In genomic region chr10:132657737-132658136, GRCh38 we compare ENCODE assay signal across 25 cellular contexts.
"Had no signal": no experiment of that assay in that cellular context is flagged by ENCODE, and none has a peak within 500 bp of the region (broad histone marks: within the 10 kb centered on the region; RNA-seq: fewer than 3 reads in every experiment).

No MANE protein-coding gene starts in this region.

- H3K27me3 Mint-ChIP-seq: central memory CD8-positive, alpha-beta T cell; dendritic cell treated with granulocyte-macrophage colony-stimulating factor and Interleukin-4, amounts not matched to agents 40 ng/mL and 50 ng/mL, for 4 days; effector memory CD8-positive, alpha-beta T cell; memory B cell had no signal

- H3K27ac ChIP-seq: colonic mucosa, epithelial cell of prostate, esophagus squamous epithelium, gastrocnemius medialis, heart right ventricle, left lung had no signal

- H3K36me3 ChIP-seq: colonic mucosa had no signal

- H3K27ac Mint-ChIP-seq: dendritic cell treated with granulocyte-macrophage colony-stimulating factor and Interleukin-4, amounts not matched to agents 40 ng/mL and 50 ng/mL, for 4 days; effector memory CD8-positive, alpha-beta T cell; endodermal cell; memory B cell; mesothelial cell of epicardium had no signal

- DNase-seq: cerebellar nuclear complex; colonic mucosa; cortex of kidney; effector CD8-positive, alpha-beta T cell; effector memory CD8-positive, alpha-beta T cell; endodermal cell; erythroblast; esophagus squamous epithelium; foreskin fibroblast; foreskin melanocyte; gastrocnemius medialis; heart right ventricle; hippocampal formation; left cardiac atrium; left ventricle myocardium superior; mammary epithelial cell; mucosa of descending colon had no signal

- H3K9me3 Mint-ChIP-seq: central memory CD8-positive, alpha-beta T cell; dendritic cell treated with granulocyte-macrophage colony-stimulating factor and Interleukin-4, amounts not matched to agents 40 ng/mL and 50 ng/mL, for 4 days; effector memory CD8-positive, alpha-beta T cell; endodermal cell; memory B cell; mesothelial cell of epicardium had no signal

- ATAC-seq: effector memory CD8-positive, alpha-beta T cell; esophagus mucosa; gastrocnemius medialis; heart right ventricle; left cardiac atrium; left lung; left ventricle myocardium superior; mucosa of descending colon had no signal

- H3K9me3 ChIP-seq: colonic mucosa, esophagus squamous epithelium, gastrocnemius medialis, left lung, mucosa of descending colon had no signal

- H3K4me3 Mint-ChIP-seq: central memory CD8-positive, alpha-beta T cell; dendritic cell treated with granulocyte-macrophage colony-stimulating factor and Interleukin-4, amounts not matched to agents 40 ng/mL and 50 ng/mL, for 4 days; effector memory CD8-positive, alpha-beta T cell; endodermal cell; memory B cell; mesothelial cell of epicardium had no signal

- H3K4me3 ChIP-seq: colonic mucosa, esophagus squamous epithelium, gastrocnemius medialis, heart right ventricle, left lung, lung, mucosa of descending colon had no signal

- H3K4me1 ChIP-seq: colonic mucosa, gastrocnemius medialis, left lung had no signal

- H3K27me3 ChIP-seq: colonic mucosa, esophagus squamous epithelium, gastrocnemius medialis, heart right ventricle, left lung had no signal
